In genomic region chr1:85582687-85583354, GRCh38 we compare ENCODE assay signal across 1 cellular context.
TF ChIP-seq lines count a peak whose summit lies in the region.

No MANE protein-coding gene starts in this region.

TF ChIP-seq in H1, 55 proteins besides CTCF, POLR2A, EP300 and RAD21:
- TF ChIP-seq SP1 (IDR thresholded peaks at IDR 0.05; ENCODE audit: low read depth, low read length) (peak; percentile 15; the same call in 1 of the 2 replicates), TCF12 (IDR thresholded peaks at IDR 0.05; ENCODE audit: low read depth, low read length) (no peak), POLR2AphosphoS5 (IDR thresholded peaks at IDR 0.05; ENCODE audit: low read depth, low read length) (peak; percentile 91), USF2 (IDR thresholded peaks at IDR 0.05; ENCODE audit: low read length) (peak; percentile 48; the same call in 1 of the 2 replicates), TAF7 (optimal IDR thresholded peaks at IDR 0.05; ENCODE audit: borderline replicate concordance, low read depth, low read length) (peak; percentile 78), CHD2 (IDR thresholded peaks at IDR 0.05; ENCODE audit: low read length) (peak; percentile 12; the same call in 1 of the 2 replicates), SRF (IDR thresholded peaks at IDR 0.05; ENCODE audit: low read depth, low read length) (no peak), SIN3A (conservative IDR thresholded peaks at IDR 0.05 in 1 of 2, IDR thresholded peaks at IDR 0.05 in 1 of 2; ENCODE audit: low read depth in 1 of 2, low read length in 2 of 2) (no peak)
- TF ChIP-seq, protein P1, sequence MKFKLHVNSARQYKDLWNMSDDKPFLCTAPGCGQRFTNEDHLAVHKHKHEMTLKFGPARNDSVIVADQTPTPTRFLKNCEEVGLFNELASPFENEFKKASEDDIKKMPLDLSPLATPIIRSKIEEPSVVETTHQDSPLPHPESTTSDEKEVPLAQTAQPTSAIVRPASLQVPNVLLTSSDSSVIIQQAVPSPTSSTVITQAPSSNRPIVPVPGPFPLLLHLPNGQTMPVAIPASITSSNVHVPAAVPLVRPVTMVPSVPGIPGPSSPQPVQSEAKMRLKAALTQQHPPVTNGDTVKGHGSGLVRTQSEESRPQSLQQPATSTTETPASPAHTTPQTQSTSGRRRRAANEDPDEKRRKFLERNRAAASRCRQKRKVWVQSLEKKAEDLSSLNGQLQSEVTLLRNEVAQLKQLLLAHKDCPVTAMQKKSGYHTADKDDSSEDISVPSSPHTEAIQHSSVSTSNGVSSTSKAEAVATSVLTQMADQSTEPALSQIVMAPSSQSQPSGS (IDR thresholded peaks at IDR 0.05; ENCODE audit: low read length) = peak; percentile 58; the same call in 1 of the 2 replicates
